9 cellular contexts compared by ENCODE assay signal in the genomic region with DNA sequence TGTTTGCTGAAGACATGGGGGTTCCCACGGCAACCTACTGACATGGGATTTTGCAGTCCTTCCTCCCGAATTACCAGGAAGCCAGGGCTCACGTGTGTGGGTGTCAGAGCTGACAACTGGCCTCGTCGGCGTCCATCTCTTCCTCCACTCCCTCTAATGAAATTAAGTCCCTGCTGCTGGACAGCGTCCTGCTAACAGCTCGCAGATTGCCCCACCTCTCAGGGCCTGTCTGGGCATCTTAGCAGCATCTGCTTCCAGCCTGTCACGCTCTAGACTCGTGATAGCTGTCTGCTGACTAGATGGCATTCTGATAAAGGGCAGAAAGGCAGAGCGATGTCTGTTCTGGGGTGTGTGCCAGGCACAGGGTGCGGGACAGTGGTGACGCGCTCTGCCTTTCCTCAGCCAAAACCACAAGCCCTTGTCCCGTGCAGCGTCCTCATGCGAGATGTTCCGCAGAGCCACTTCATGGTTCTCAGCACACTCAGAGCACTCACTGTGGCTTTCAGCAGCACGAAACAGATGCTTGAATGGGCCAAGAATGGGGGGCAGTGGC.
A peak's percentile ranks its signal among the peaks of the same experiment; 100 is the strongest.
DNase-seq lines count a peak whose midpoint lies in the region; ATAC-seq, FAIRE-seq and TF ChIP-seq lines count a peak whose summit lies in the region.
"Had no signal": no experiment of that assay in that cellular context is flagged by ENCODE, and none has a peak within 500 bp of the region (broad histone marks: within the 10 kb centered on the region; RNA-seq: fewer than 3 reads in every experiment).

No MANE protein-coding gene starts in this region.

- H3K4me3 Mint-ChIP-seq in T-cell = peak overlapping the region; percentile 46 to 63 (median 56)

- H3K36me3 ChIP-seq in small intestine (ENCODE audit: control insufficient read depth in 2 of 2, insufficient read depth in 2 of 2, low read length in 2 of 2) = no peaks in the 10 kb centered on the region

- ATAC-seq in T-cell (replicated peaks in 1 of 4) (peak; percentile 79 to 97 (median 90)), HG03135 (IDR thresholded peaks at IDR 0.05; ENCODE audit: unreplicated experiment) (no peak)
- ATAC-seq: K562 had no signal

- H3K27ac Mint-ChIP-seq in T-cell = peak overlapping the region; percentile 87 to 89

- H3K9me3 Mint-ChIP-seq in T-cell = peaks cover 5 to 8% (median 7%) of the 10 kb centered on the region in 3 donors

- no peaks in the 10 kb centered on the region for H3K27me3 ChIP-seq in small intestine (ENCODE audit: control insufficient read depth in 2 of 2, insufficient read depth in 2 of 2, low read length in 2 of 2)

- CTCF ChIA-PET in T-cell (lab: Charles Lee) = interaction anchor here in 1 of 2 donors (0.6 to 1.8 kb wide), 3 partner anchors 36 to 111 kb away, joined by 3 to 5 read pairs (median 4); no protein-coding TSS in a partner anchor

- no peak for TF ChIP-seq CTCF in astrocyte of the spinal cord (IDR thresholded peaks at IDR 0.05; ENCODE audit: low read depth, low read length)

- H3K4me3 ChIP-seq in astrocyte of the spinal cord (ENCODE audit: low read depth, low read length) (no peak overlapping the region), small intestine (ENCODE audit: low read depth in 1 of 2, low read length in 2 of 2) (no peak overlapping the region)
- H3K4me3 ChIP-seq: K562 had no signal

- no peaks in the 10 kb centered on the region for H3K4me1 ChIP-seq in small intestine (ENCODE audit: control insufficient read depth in 2 of 2, insufficient read depth in 1 of 2, low read depth in 1 of 2, low read length in 1 of 2)

- H3K27ac ChIP-seq in small intestine (ENCODE audit: low read depth in 1 of 2, low read length in 1 of 2) = peak overlapping the region in 1 of 2 donors; percentile 63

- in situ Hi-C loops in astrocyte of the spinal cord (cut with HindIII; ENCODE audit: low sequenced_read_pairs) = no loop called here

- POLR2A ChIA-PET in T-cell (lab: Charles Lee) = interaction anchor here in 1 of 2 donors (0.6 to 1.3 kb wide), 5 partner anchors 25 to 113 kb away, joined by 3 to 4 read pairs (median 3); no protein-coding TSS in a partner anchor

- DNase-seq in ELR (ENCODE audit: low read depth) (peak; percentile 64), T-cell (peak; percentile 6 to 78 (median 56)), astrocyte of the spinal cord (ENCODE audit: low read depth, low spot score) (peak; percentile 67), iPS-NIHi7 (ENCODE audit: extremely low spot score) (peak; percentile 31), GOT3 (lab: John Stamatoyannopoulos, UW) (no peak), small intestine (no peak)
- DNase-seq in stimulated activated CD4-positive, alpha-beta T cell treated with anti-CD3 and anti-CD28 coated beads, Interleukin-1b, Interleukin-23, amount 100 ng/mL, for 48 hours = peak; percentile 48

- peaks cover 19 to 49% (median 29%) of the 10 kb centered on the region in 3 donors for H3K4me1 Mint-ChIP-seq in T-cell

- FAIRE-seq in small intestine (lab: Jason Lieb, UNC) = no peak
- FAIRE-seq: K562 had no signal

- no peaks in the 10 kb centered on the region for H3K27me3 Mint-ChIP-seq in T-cell

- WGBS in small intestine, 3 donors = 34 to 45% (median 38%) methylated on average over 19 of the region's 19 CpGs

- no peaks in the 10 kb centered on the region for H3K9me3 ChIP-seq in small intestine (ENCODE audit: control insufficient read depth, low read depth)

- H3K36me3 Mint-ChIP-seq in T-cell = peaks cover 11% of the 10 kb centered on the region

Comparison
In these comparisons a context has a peak if more than half of its experiments do, and no peak if none do; other contexts are left out.
1. DNase-seq: peak in ELR (single experiment), T-cell (34 of 34), astrocyte of the spinal cord (single experiment), iPS-NIHi7 (single experiment) and stimulated activated CD4-positive, alpha-beta T cell treated with anti-CD3 and anti-CD28 coated beads, Interleukin-1b, Interleukin-23, amount 100 ng/mL, for 48 hours (single experiment); none in GOT3 (single experiment) and small intestine (single experiment).